Comparison of ENCODE assay signal across 20 cellular contexts in genomic region chrX:132009344-132009743, GRCh38.
"Had no signal": no experiment of that assay in that cellular context is flagged by ENCODE, and none has a peak within 500 bp of the region (broad histone marks: within the 10 kb centered on the region; RNA-seq: fewer than 3 reads in every experiment).

No MANE protein-coding gene starts in this region.

- ATAC-seq: activated T-helper 17 cell treated with anti-CD3 and anti-CD28 coated beads, Interleukin-2, amount 50 U/mL, for 72 hours had no signal

- DNase-seq: activated B cell treated with CpG ODN at 0.5 μM for 24 hours; activated CD4-positive, alpha-beta memory T cell treated with anti-CD3 and anti-CD28 coated beads, Interleukin-2, amount 10 ng/mL, durations not matched to agents 7 days and 5 days; activated CD4-positive, alpha-beta T cell treated with anti-CD3 and anti-CD28 coated beads, Interleukin-2, amount 10 ng/mL, durations not matched to agents 7 days and 5 days; activated gamma-delta T cell; activated naive CD4-positive, alpha-beta T cell treated with anti-CD3 and anti-CD28 coated beads for 36 hours; activated T-cell treated with anti-CD3 and anti-CD28 coated beads for 4 hours; activated T-cell treated with anti-CD3 and anti-CD28 coated beads, Interleukin-2, amount 50 U/mL, for 48 hours; amygdala; IMR-90; KG1; NCI-H1092; NCI-H1417; NCI-H2081; NCI-H510A treated with DMSO at 0.1 percent for 48 hours; NCI-H69; NK-92 treated with Interleukin-12 subunit alpha and Interleukin-12 subunit beta, amount 100 ng/mL, for 24 hours; SIG-M5; T-helper 2 cell; T1000 had no signal
